ENCODE assay signal across 8 cellular contexts in the genomic region with DNA sequence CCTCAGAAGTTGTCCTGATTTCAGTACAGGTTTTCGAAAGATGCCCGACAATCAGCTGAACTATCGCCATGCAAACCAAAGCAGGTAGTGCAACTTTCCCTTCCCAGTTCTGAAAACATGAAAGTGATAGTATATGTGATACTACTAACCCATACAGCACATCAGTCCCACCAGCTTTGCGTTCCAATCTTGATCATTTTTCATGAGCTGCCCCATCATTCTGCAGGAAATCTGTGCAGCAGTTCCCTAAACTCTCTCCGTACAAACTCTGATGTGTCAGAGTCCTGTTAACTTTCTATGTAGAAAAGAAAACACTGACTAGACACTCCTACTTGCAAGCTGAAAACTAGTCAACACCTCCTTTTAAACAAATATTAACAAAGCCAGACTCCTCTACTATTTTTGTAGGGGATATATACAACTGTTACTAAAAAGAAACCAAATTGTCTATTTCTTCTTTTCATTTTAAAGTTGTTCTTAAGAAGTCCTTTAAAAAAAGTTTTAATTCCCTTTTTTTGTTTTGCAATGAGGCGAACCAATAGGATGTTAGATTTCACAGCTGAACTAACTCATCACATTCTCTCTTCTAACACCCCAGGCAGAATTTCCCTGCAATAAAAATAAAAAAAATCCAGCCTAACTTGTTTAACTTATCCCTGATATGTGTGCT.
DNase-seq lines count a peak whose midpoint lies in the region; ATAC-seq, FAIRE-seq and TF ChIP-seq lines count a peak whose summit lies in the region.

No MANE protein-coding gene starts in this region.

- H3K23me2 ChIP-seq in H1 (ENCODE audit: low read depth, low read length): no peaks in the 10 kb centered on the region

- H3K27ac ChIP-seq in H1 (ENCODE audit: low read depth, low read length) (no peak overlapping the region), psoas muscle (no peak overlapping the region)

- H3K56ac ChIP-seq in H1 (replicated peaks; ENCODE audit: insufficient read length, low read depth, low read length): no peak overlapping the region

- no peaks in the 10 kb centered on the region; the same call in 1 of the 2 replicates for H3K79me1 ChIP-seq in H1 (ENCODE audit: low read depth, low read length)

- intact Hi-C loops in psoas muscle (cut with DNase I): no loop called here

- H3K4me3 ChIP-seq in H1 (ENCODE audit: extremely low read depth in 1 of 4, insufficient read depth in 2 of 4, low read depth in 3 of 4, low read length in 4 of 4): no peak overlapping the region; a peak in 1 of 8 replicates
- H3K4me3 ChIP-seq in psoas muscle: peak overlapping the region; percentile 13

- no peaks in the 10 kb centered on the region for H3K27me3 ChIP-seq in H1 (replicated peaks in 1 of 4; ENCODE audit: control insufficient read depth in 3 of 4, extremely low read depth in 1 of 4, insufficient read depth in 3 of 4, low read length in 3 of 4)
- no peaks in the 10 kb centered on the region for H3K27me3 ChIP-seq in psoas muscle (ENCODE audit: insufficient read depth in 3 of 3, low read length in 2 of 3)

- 63% methylated on average over 6 of the region's 6 CpGs; no CpG with 5 or more reads in 1 of the 2 experiments for WGBS in H1 (ENCODE audit: extremely low coverage in 1 of 2, insufficient coverage in 1 of 2, insufficient read length in 1 of 2, insufficient replicate concordance in 2 of 2, low coverage in 1 of 2, low lambda C conversion rate in 2 of 2, missing lambda C conversion rate in 1 of 2), 2 experiments
- WGBS in psoas muscle, 3 donors: 58 to 72% (median 69%) methylated on average over 6 of the region's 6 CpGs

- peaks cover 3 to 25% (median 16%) of the 10 kb centered on the region in 4 experiments; a peak in 6 of 7 replicates for H3K4me1 ChIP-seq in H1 (replicated peaks in 1 of 4; ENCODE audit: control insufficient read depth in 3 of 4, insufficient read depth in 4 of 4, low read length in 3 of 4)
- H3K4me1 ChIP-seq in psoas muscle: peaks cover 59% of the 10 kb centered on the region

- no peak overlapping the region for H3K14ac ChIP-seq in H1 (ENCODE audit: insufficient read length)

- H3K4me2 ChIP-seq in H1 (ENCODE audit: insufficient read depth in 1 of 2, low read depth in 2 of 2, low read length in 2 of 2): peak overlapping the region in 1 of 2 experiments; percentile 36; a peak in 1 of 4 replicates

- no peak for TF ChIP-seq CTCF in H1 (IDR thresholded peaks at IDR 0.05; ENCODE audit: control extremely low read depth in 1 of 3, insufficient read depth in 1 of 3, low read depth in 1 of 3, low read length in 3 of 3)
- TF ChIP-seq CTCF in psoas muscle (IDR thresholded peaks at IDR 0.05): no peak

- no peak overlapping the region for H2BK15ac ChIP-seq in H1 (ENCODE audit: low read length)

- H3K79me2 ChIP-seq in H1 (ENCODE audit: control insufficient read depth in 1 of 2, insufficient read depth in 2 of 2, low read length in 2 of 2): peaks cover 5 to 97% of the 10 kb centered on the region in 2 experiments

- TF ChIP-seq RAD21 in H1 (IDR thresholded peaks at IDR 0.05 in 1 of 2, conservative IDR thresholded peaks at IDR 0.05 in 1 of 2; ENCODE audit: low read depth in 2 of 2, low read length in 2 of 2): no peak

- H3K18ac ChIP-seq in H1 (ENCODE audit: extremely low read depth, low read length): no peak overlapping the region

- H2AFZ ChIP-seq in H1 (ENCODE audit: low read length): no peak overlapping the region

- no peak overlapping the region for H4K91ac ChIP-seq in H1 (replicated peaks; ENCODE audit: insufficient read length, low read length)

- no peak overlapping the region for H2BK12ac ChIP-seq in H1 (ENCODE audit: low read depth, low read length)

- peaks cover 0 to 2% of the 10 kb centered on the region in 2 experiments for H4K20me1 ChIP-seq in H1 (replicated peaks in 1 of 2; ENCODE audit: control insufficient read depth in 1 of 2, insufficient read depth in 2 of 2, low read length in 2 of 2)

- TF ChIP-seq EP300 in H1 (IDR thresholded peaks at IDR 0.05; ENCODE audit: borderline replicate concordance in 1 of 2, low read depth in 2 of 2, low read length in 2 of 2): no peak

- CTCF ChIA-PET in H1 (lab: Charles Lee; ENCODE audit: partially characterized antibody): interaction anchor here (0.9 to 6.9 kb wide), 3 partner anchors 12 to 29 kb away, joined by 3 to 31 read pairs (median 3); no protein-coding TSS in a partner anchor

- no peak overlapping the region for H2BK5ac ChIP-seq in H1 (ENCODE audit: low read depth, low read length)

- no peaks in the 10 kb centered on the region for H3K36me3 ChIP-seq in H1 (ENCODE audit: control insufficient read depth in 2 of 4, insufficient read depth in 4 of 4, low read length in 3 of 4)
- H3K36me3 ChIP-seq in psoas muscle (ENCODE audit: insufficient read depth in 1 of 2, low read depth in 1 of 2): no peaks in the 10 kb centered on the region

- H2AK5ac ChIP-seq in H1 (ENCODE audit: low read depth, low read length): no peak overlapping the region

- H4K5ac ChIP-seq in H1 (ENCODE audit: insufficient read length, low read depth, low read length): no peak overlapping the region

- peak; percentile 54 for ATAC-seq in GM18907 (IDR thresholded peaks at IDR 0.05; ENCODE audit: unreplicated experiment)
- ATAC-seq in HG03066 (IDR thresholded peaks at IDR 0.05; ENCODE audit: low read depth, unreplicated experiment): peak; percentile 70
- no peak for ATAC-seq in psoas muscle

- H2BK120ac ChIP-seq in H1 (replicated peaks; ENCODE audit: low read depth, low read length): no peak overlapping the region

- no peaks in the 10 kb centered on the region for H3K9me3 ChIP-seq in H1 (ENCODE audit: insufficient read depth in 2 of 2, low read depth in 1 of 2, low read length in 1 of 2)
- H3K9me3 ChIP-seq in psoas muscle: no peaks in the 10 kb centered on the region

- no peak overlapping the region for H4K8ac ChIP-seq in H1 (ENCODE audit: extremely low read depth, insufficient read depth, low read length)

- no peak for FAIRE-seq in H1 (lab: Jason Lieb, UNC)

- POLR2A ChIA-PET in H1 (lab: Charles Lee; ENCODE audit: partially characterized antibody): no interaction called here

- no peak for TF ChIP-seq POLR2A in H1 (IDR thresholded peaks at IDR 0.05; ENCODE audit: control extremely low read depth in 1 of 2, low read depth in 2 of 2, low read length in 2 of 2)

- peak overlapping the region; percentile 69; the same call in 1 of the 2 replicates for H2BK20ac ChIP-seq in H1 (ENCODE audit: low read length)

- H3K4ac ChIP-seq in H1 (replicated peaks; ENCODE audit: insufficient read length, low read depth, low read length): no peak overlapping the region

- peak overlapping the region in 1 of 4 experiments; percentile 39; a peak in 1 of 7 replicates for H3K9ac ChIP-seq in H1 (replicated peaks in 1 of 4; ENCODE audit: extremely low read depth in 1 of 4, low read depth in 3 of 4, low read length in 3 of 4)

- DNase-seq in H1 (ENCODE audit: low read depth in 1 of 2, low spot score in 2 of 2) (no peak), psoas muscle (no peak), islet precursor cell (no peak)
- no peak for DNase-seq in stimulated activated CD4-positive, alpha-beta T cell treated with anti-CD3 and anti-CD28 coated beads, Interleukin-4, amount 100 ng/mL, for 4 hours
- no peak for DNase-seq in stimulated activated CD4-positive, alpha-beta T cell treated with anti-CD3 and anti-CD28 coated beads, Interleukin-4, amount 100 ng/mL, for 1 hour
- no peak for DNase-seq in stimulated activated CD4-positive, alpha-beta T cell treated with anti-CD3 and anti-CD28 coated beads, Interleukin-4, amount 100 ng/mL, for 24 hours

- H3K23ac ChIP-seq in H1 (ENCODE audit: insufficient read length): no peak overlapping the region

TF ChIP-seq in H1, 55 proteins besides CTCF, POLR2A, EP300 and RAD21:
- TF ChIP-seq SRF (IDR thresholded peaks at IDR 0.05; ENCODE audit: low read depth, low read length) (no peak), KDM4A (IDR thresholded peaks at IDR 0.05; ENCODE audit: low read depth, low read length, severe bottlenecking) (no peak), RXRA (IDR thresholded peaks at IDR 0.05; ENCODE audit: insufficient read depth, low read depth, low read length) (no peak), ZNF274 (IDR thresholded peaks at IDR 0.05; ENCODE audit: borderline replicate concordance, extremely low read depth, low read length) (no peak), JUND (IDR thresholded peaks at IDR 0.05; ENCODE audit: low read length) (no peak), POLR2AphosphoS5 (IDR thresholded peaks at IDR 0.05; ENCODE audit: low read depth, low read length) (no peak), BRCA1 (IDR thresholded peaks at IDR 0.05; ENCODE audit: low read depth, low read length) (no peak), CREB1 (IDR thresholded peaks at IDR 0.05) (no peak)

Comparison
In these comparisons a context has a peak if more than half of its experiments do, and no peak if none do; other contexts are left out.
1. ATAC-seq: peak in GM18907 (single experiment) and HG03066 (single experiment); none in psoas muscle (0 of 4).